In the genomic region with DNA sequence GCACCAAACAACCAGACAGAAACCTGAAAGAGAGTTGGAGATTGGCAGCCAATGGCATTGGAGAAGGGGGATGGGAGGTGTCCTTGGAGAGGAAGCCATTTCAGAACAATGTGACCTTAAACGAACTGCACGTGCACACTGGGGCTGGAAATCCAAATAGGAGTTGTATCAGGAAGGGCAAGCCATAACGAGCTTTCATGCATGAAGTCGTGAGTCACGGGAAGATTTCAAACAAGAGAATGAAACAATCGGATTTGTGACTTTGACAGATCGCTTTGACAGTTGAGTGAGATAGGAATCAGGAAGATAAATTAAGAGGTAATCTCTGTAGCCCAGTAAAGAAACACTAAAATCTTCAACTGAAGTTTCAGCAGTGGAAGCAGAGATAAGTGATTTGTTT, we compare ENCODE assay signal across 2 cellular contexts.
TF ChIP-seq lines count a peak whose summit lies in the region.

No MANE protein-coding gene starts in this region.

TF ChIP-seq in PFSK-1, 5 proteins besides CTCF, POLR2A, EP300 and RAD21 (continued from another document):
- TF ChIP-seq, protein P1, sequence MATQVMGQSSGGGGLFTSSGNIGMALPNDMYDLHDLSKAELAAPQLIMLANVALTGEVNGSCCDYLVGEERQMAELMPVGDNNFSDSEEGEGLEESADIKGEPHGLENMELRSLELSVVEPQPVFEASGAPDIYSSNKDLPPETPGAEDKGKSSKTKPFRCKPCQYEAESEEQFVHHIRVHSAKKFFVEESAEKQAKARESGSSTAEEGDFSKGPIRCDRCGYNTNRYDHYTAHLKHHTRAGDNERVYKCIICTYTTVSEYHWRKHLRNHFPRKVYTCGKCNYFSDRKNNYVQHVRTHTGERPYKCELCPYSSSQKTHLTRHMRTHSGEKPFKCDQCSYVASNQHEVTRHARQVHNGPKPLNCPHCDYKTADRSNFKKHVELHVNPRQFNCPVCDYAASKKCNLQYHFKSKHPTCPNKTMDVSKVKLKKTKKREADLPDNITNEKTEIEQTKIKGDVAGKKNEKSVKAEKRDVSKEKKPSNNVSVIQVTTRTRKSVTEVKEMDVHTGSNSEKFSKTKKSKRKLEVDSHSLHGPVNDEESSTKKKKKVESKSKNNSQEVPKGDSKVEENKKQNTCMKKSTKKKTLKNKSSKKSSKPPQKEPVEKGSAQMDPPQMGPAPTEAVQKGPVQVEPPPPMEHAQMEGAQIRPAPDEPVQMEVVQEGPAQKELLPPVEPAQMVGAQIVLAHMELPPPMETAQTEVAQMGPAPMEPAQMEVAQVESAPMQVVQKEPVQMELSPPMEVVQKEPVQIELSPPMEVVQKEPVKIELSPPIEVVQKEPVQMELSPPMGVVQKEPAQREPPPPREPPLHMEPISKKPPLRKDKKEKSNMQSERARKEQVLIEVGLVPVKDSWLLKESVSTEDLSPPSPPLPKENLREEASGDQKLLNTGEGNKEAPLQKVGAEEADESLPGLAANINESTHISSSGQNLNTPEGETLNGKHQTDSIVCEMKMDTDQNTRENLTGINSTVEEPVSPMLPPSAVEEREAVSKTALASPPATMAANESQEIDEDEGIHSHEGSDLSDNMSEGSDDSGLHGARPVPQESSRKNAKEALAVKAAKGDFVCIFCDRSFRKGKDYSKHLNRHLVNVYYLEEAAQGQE (IDR thresholded peaks at IDR 0.05; ENCODE audit: insufficient read depth in 1 of 2, low read depth in 2 of 2, low read length in 2 of 2), result no peak
- peak; percentile 10 for TF ChIP-seq FOXP2 (optimal IDR thresholded peaks at IDR 0.05; ENCODE audit: borderline replicate concordance, extremely low read depth, extremely low read length, insufficient read depth)
- peak; percentile 18; the same call in 1 of the 2 replicates for TF ChIP-seq TAF1 (IDR thresholded peaks at IDR 0.05; ENCODE audit: borderline replicate concordance, insufficient read depth, low read length)
- peak; percentile 64; the same call in 1 of the 2 replicates for TF ChIP-seq SIN3A (IDR thresholded peaks at IDR 0.05; ENCODE audit: borderline replicate concordance, insufficient read depth, low read length)

TF ChIP-seq in H1, 55 proteins besides CTCF, POLR2A, EP300 and RAD21 (continued from another document):
- no peak for TF ChIP-seq NANOG (IDR thresholded peaks at IDR 0.05; ENCODE audit: insufficient read depth, low read depth, low read length, poor library complexity, severe bottlenecking)
- no peak for TF ChIP-seq ZNF274 (IDR thresholded peaks at IDR 0.05; ENCODE audit: borderline replicate concordance, extremely low read depth, low read length)
- TF ChIP-seq KDM4A (IDR thresholded peaks at IDR 0.05; ENCODE audit: low read depth, low read length, severe bottlenecking), result no peak
- TF ChIP-seq SIX5 (IDR thresholded peaks at IDR 0.05; ENCODE audit: low read depth, low read length), result no peak
- no peak for TF ChIP-seq PHF8 (conservative IDR thresholded peaks at IDR 0.05; ENCODE audit: low read depth, low read length)
- no peak for TF ChIP-seq BRCA1 (IDR thresholded peaks at IDR 0.05; ENCODE audit: low read depth, low read length)
- TF ChIP-seq HDAC6 (IDR thresholded peaks at IDR 0.05; ENCODE audit: low read depth, low read length), result no peak
- TF ChIP-seq FOSL1 (IDR thresholded peaks at IDR 0.05; ENCODE audit: insufficient read depth, low read depth, low read length), result no peak
- TF ChIP-seq POLR2AphosphoS5 (IDR thresholded peaks at IDR 0.05; ENCODE audit: low read depth, low read length), result no peak
- TF ChIP-seq JUN (IDR thresholded peaks at IDR 0.05; ENCODE audit: low read depth, low read length), result no peak
TF ChIP-seq in H1: peak in this region for 0.
